ENCODE assay signal across 20 cellular contexts in genomic region chr4:60223098-60223497, GRCh38.
DNase-seq lines count a peak whose midpoint lies in the region; ATAC-seq and TF ChIP-seq lines count a peak whose summit lies in the region.
"Had no signal": no experiment of that assay in that cellular context is flagged by ENCODE, and none has a peak within 500 bp of the region (broad histone marks: within the 10 kb centered on the region; RNA-seq: fewer than 3 reads in every experiment).

No MANE protein-coding gene starts in this region.

- peak overlapping the region; percentile 12 for H3K27ac ChIP-seq in osteoblast (ENCODE audit: low read depth, low read length)
- H3K27ac ChIP-seq: BLaER1, PC-9, SJSA1 had no signal

- no peaks in the 10 kb centered on the region for H3K36me3 ChIP-seq in osteoblast (ENCODE audit: insufficient read depth, low read length)
- H3K36me3 ChIP-seq: BLaER1, SJSA1 had no signal

- H2AFZ ChIP-seq in osteoblast (ENCODE audit: low read length), result no peak overlapping the region
- H2AFZ ChIP-seq: PC-9 had no signal

- H4K20me1 ChIP-seq in osteoblast (ENCODE audit: insufficient read depth, low read length), result no peaks in the 10 kb centered on the region
- H4K20me1 ChIP-seq: BLaER1 had no signal

- no peaks in the 10 kb centered on the region for H3K4me1 ChIP-seq in osteoblast (ENCODE audit: insufficient read depth, low read length)
- H3K4me1 ChIP-seq: BLaER1, SJSA1 had no signal

- H3K27me3 ChIP-seq in osteoblast (ENCODE audit: insufficient read depth, low read length), result no peaks in the 10 kb centered on the region
- H3K27me3 ChIP-seq: BLaER1, SJSA1 had no signal

- no peak overlapping the region for H3K4me2 ChIP-seq in osteoblast (ENCODE audit: insufficient read depth, low read length)
- H3K4me2 ChIP-seq: BLaER1, PC-9 had no signal

- ATAC-seq in GM21367 (IDR thresholded peaks at IDR 0.05; ENCODE audit: unreplicated experiment), result no peak
- ATAC-seq: CD8-positive, alpha-beta T cell had no signal

- DNase-seq in EL (peak; percentile 3), amniotic epithelial cell (ENCODE audit: low read depth) (peak; percentile 81), fibroblast of mammary gland (ENCODE audit: low read depth) (peak; percentile 31), osteoblast (ENCODE audit: insufficient read length, low spot score, missing footprints) (no peak), NCI-H1048 (lab: John Stamatoyannopoulos, UW) (no peak), T-helper 2 cell (no peak), COLO829 (ENCODE audit: low spot score) (no peak)
- DNase-seq: CD8-positive, alpha-beta T cell; DMS79 treated with DMSO at 0.1 percent for 48 hours; IMR-90; Karpas-422; MM.1S; NCI-H1105 treated with DMSO at 0.1 percent for 48 hours; NCI-H187; NCI-H2171 treated with DMSO at 0.1 percent for 48 hours; NCI-H774; PC-9 had no signal

- peaks cover 4% of the 10 kb centered on the region for H3K9me3 ChIP-seq in osteoblast (ENCODE audit: low read depth, low read length)
- H3K9me3 ChIP-seq: BLaER1, SJSA1 had no signal

- TF ChIP-seq CTCF in fibroblast of mammary gland (conservative IDR thresholded peaks at IDR 0.05; ENCODE audit: control insufficient read depth, insufficient read depth, low read depth, low read length), result no peak
- TF ChIP-seq CTCF in osteoblast (IDR thresholded peaks at IDR 0.05; ENCODE audit: extremely low read depth, low read depth, low read length), result no peak

- H3K79me2 ChIP-seq in osteoblast (ENCODE audit: insufficient read depth, low read length), result no peaks in the 10 kb centered on the region

- H3K4me3 ChIP-seq in fibroblast of mammary gland (ENCODE audit: control insufficient read depth, low read depth, low read length) (no peak overlapping the region), osteoblast (ENCODE audit: insufficient read depth, low read length) (no peak overlapping the region)
- H3K4me3 ChIP-seq: BLaER1, PC-9, SJSA1 had no signal

Comparison
In these comparisons a context has a peak if more than half of its experiments do, and no peak if none do; other contexts are left out.
1. DNase-seq: peak in EL (single experiment), amniotic epithelial cell (single experiment) and fibroblast of mammary gland (single experiment); none in osteoblast (single experiment), NCI-H1048 (single experiment), T-helper 2 cell (0 of 5) and COLO829 (single experiment).